In genomic region chr2:186589733-186590537, GRCh38 we compare ENCODE assay signal across 8 cellular contexts. TPM values are rescaled to one million over a fixed set of nuclear protein-coding genes. Genes with fewer than 3 reads are reported as not detected.
A peak's percentile ranks its signal among the peaks of the same experiment; 100 is the strongest.
DNase-seq lines count a peak whose midpoint lies in the region; ATAC-seq and TF ChIP-seq lines count a peak whose summit lies in the region.

TSS of gene ITGAV (plus strand) at chr2:186590056. CDS start at chr2:186590339, 283 bp downstream.

- peak within 1 kb of the TSS; percentile 84 to 89 for H3K27ac Mint-ChIP-seq in T-cell
- H3K27ac Mint-ChIP-seq in progenitor cell of endocrine pancreas, result peak within 1 kb of the TSS; percentile 92

- H3K27ac ChIP-seq in left ventricle myocardium inferior (replicated peaks) (peak within 1 kb of the TSS; percentile 97), upper lobe of right lung (peak within 1 kb of the TSS; percentile 96)

- ATAC-seq in HG02588 (IDR thresholded peaks at IDR 0.05; ENCODE audit: unreplicated experiment) (peak; percentile 98), T-cell (replicated peaks in 1 of 4) (peak; percentile 93 to 96 (median 94)), upper lobe of right lung (peak; percentile 99)

- DNase-seq in GM12865 (ENCODE audit: low read depth), result peak; percentile 95
- peak; percentile 37 for DNase-seq in NCI-H1092 (lab: John Stamatoyannopoulos, UW)
- DNase-seq in T-cell, result peak; percentile 62 to 86 (median 76)
- peak; percentile 81 for DNase-seq in amniotic stem cell (lab: John Stamatoyannopoulos, UW)
- DNase-seq in left ventricle myocardium inferior, result peak; percentile 94
- DNase-seq in progenitor cell of endocrine pancreas (ENCODE audit: low spot score, unreplicated experiment), result peak; percentile 84
- DNase-seq in upper lobe of right lung, result peak; percentile 98

- POLR2A ChIA-PET in T-cell (lab: Charles Lee), result interaction anchor here (0.6 to 1.0 kb wide), 7 partner anchors 10 to 104 kb away, joined by 3 to 9 read pairs (median 4); partner anchors contain the start of gene ZC3H15 (in 1 of the 2)

- intact Hi-C loops in left ventricle myocardium inferior (cut with micrococcal nuclease) (no loop called here), upper lobe of right lung (cut with DNase I) (no loop called here)

- H3K27me3 Mint-ChIP-seq in T-cell (peaks cover 0 to under 1% of the 10 kb centered on the region in 2 donors), progenitor cell of endocrine pancreas (no peaks in the 10 kb centered on the region)

- H3K9me3 ChIP-seq in left ventricle myocardium inferior (replicated peaks), result no peaks in the 10 kb centered on the region
- no peaks in the 10 kb centered on the region for H3K9me3 ChIP-seq in upper lobe of right lung

- H3K4me3 ChIP-seq in GM12865 (ENCODE audit: low read depth, low read length) (peak within 1 kb of the TSS; percentile 90), left ventricle myocardium inferior (peak within 1 kb of the TSS; percentile 92), upper lobe of right lung (peak within 1 kb of the TSS; percentile 73)

- H3K4me1 ChIP-seq in left ventricle myocardium inferior, result peaks cover 56% of the 10 kb centered on the region
- peaks cover 37% of the 10 kb centered on the region for H3K4me1 ChIP-seq in upper lobe of right lung

- H3K36me3 ChIP-seq in left ventricle myocardium inferior (no peaks in the 10 kb centered on the region), upper lobe of right lung (no peaks in the 10 kb centered on the region)

- H3K4me1 Mint-ChIP-seq in T-cell (peaks cover 19 to 38% (median 36%) of the 10 kb centered on the region in 3 donors), progenitor cell of endocrine pancreas (ENCODE audit: low read depth) (peaks cover 37% of the 10 kb centered on the region)

- H3K27me3 ChIP-seq in left ventricle myocardium inferior (ENCODE audit: low read depth) (no peaks in the 10 kb centered on the region), upper lobe of right lung (no peaks in the 10 kb centered on the region)

- H3K4me3 Mint-ChIP-seq in T-cell (peak within 1 kb of the TSS; percentile 79 to 88 (median 84)), progenitor cell of endocrine pancreas (ENCODE audit: low read depth) (peak within 1 kb of the TSS; percentile 84)

- H3K9me3 Mint-ChIP-seq in T-cell (no peaks in the 10 kb centered on the region), progenitor cell of endocrine pancreas (ENCODE audit: low read depth) (no peaks in the 10 kb centered on the region)

- no peaks in the 10 kb centered on the region for H3K36me3 Mint-ChIP-seq in T-cell
- H3K36me3 Mint-ChIP-seq in progenitor cell of endocrine pancreas (ENCODE audit: insufficient read depth), result peaks cover 2% of the 10 kb centered on the region

- CTCF ChIA-PET in T-cell (lab: Charles Lee), result interaction anchor here in 1 of 2 donors (0.6 to 1.8 kb wide), 3 partner anchors 11 to 104 kb away, joined by 3 to 5 read pairs (median 3); partner anchors contain the start of gene ZC3H15

- TF ChIP-seq CTCF in GM12865 (IDR thresholded peaks at IDR 0.05; ENCODE audit: insufficient read depth, low read depth, low read length, missing control alignments), result no peak
- peak; percentile 30 for TF ChIP-seq CTCF in left ventricle myocardium inferior (IDR thresholded peaks at IDR 0.05; ENCODE audit: borderline replicate concordance)
- no peak for TF ChIP-seq CTCF in progenitor cell of endocrine pancreas (IDR thresholded peaks at IDR 0.05; ENCODE audit: unreplicated experiment)
- no peak for TF ChIP-seq CTCF in upper lobe of right lung (IDR thresholded peaks at IDR 0.05)

RNA-seq across cellular contexts. Expression of gene ITGAV, which starts in this region (rescaled TPM):
- 1 to 10 TPM; 5.8 to 9.5 (median 5.9) TPM for total RNA-seq in T-cell
- total RNA-seq in left ventricle myocardium inferior, result 178 TPM
- total RNA-seq in progenitor cell of endocrine pancreas, result 69.1 and 75.3 TPM in 2 replicates
- total RNA-seq in upper lobe of right lung, result 67.0 TPM

Comparison
In these comparisons a context has a peak if more than half of its experiments do, and no peak if none do; other contexts are left out.
1. Peak in every context shown above with its lines: DNase-seq, ATAC-seq, H3K4me3 ChIP-seq and H3K27ac ChIP-seq.
2. DNase-seq: peak in every context shown above with its lines; median percentile 98 in upper lobe of right lung; 95 in GM12865; 94 in left ventricle myocardium inferior; 84 in progenitor cell of endocrine pancreas; 81 in amniotic stem cell; 76 in T-cell; 37 in NCI-H1092.